Comparison of ENCODE assay signal across 20 cellular contexts in the genomic region with DNA sequence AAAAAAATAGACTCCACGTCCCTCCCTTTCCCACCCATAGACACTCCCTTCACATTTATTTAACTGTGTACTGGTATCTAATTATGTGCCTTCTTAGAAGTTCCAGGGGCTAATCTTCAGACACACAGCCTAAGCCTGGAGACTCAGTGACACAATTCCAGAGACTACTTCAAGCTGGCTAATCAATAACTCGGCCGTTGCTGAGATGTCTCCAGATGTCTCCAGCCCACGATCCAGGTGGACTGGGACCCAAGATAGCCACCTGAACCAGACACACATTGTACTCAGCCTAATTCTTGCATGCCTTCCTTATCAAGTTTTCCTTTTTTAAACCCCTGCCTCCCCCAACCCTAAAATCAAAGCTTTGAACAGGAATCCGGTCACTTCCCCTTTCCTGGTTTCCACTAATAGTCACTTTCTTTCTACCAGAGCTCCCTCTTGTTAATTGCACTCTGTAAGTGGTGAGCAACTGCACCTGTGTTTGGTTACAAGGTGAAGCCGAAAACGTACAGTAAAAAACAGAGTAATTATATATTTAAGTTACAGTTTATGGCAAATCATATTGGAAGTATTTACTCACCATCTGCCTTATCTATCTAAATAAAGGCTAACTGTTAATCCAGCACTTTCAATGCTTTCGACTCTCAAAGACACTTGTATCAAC. TPM values are rescaled to one million over a fixed set of nuclear protein-coding genes. Genes with fewer than 3 reads are reported as not detected.
DNase-seq lines count a peak whose midpoint lies in the region; ATAC-seq and TF ChIP-seq lines count a peak whose summit lies in the region.
"Had no signal": no experiment of that assay in that cellular context is flagged by ENCODE, and none has a peak within 500 bp of the region (broad histone marks: within the 10 kb centered on the region; RNA-seq: fewer than 3 reads in every experiment).

No MANE protein-coding gene starts in this region.

- CTCF ChIA-PET in Caco-2 (lab: Charles Lee), result no interaction called here
- CTCF ChIA-PET in OCI-LY7 (lab: Charles Lee; ENCODE audit: unreplicated experiment), result no interaction called here

- intact Hi-C loops in Caco-2 (cut with micrococcal nuclease; ENCODE audit: unreplicated experiment) (loop anchor here (1.0 kb wide), 1 partner anchor 48 kb away; no protein-coding TSS in a partner anchor), OCI-LY7 (cut with micrococcal nuclease; ENCODE audit: unreplicated experiment) (no loop called here), lower leg skin (cut with DNase I; ENCODE audit: low total_unique reads) (no loop called here)

- no peaks in the 10 kb centered on the region for H3K36me3 Mint-ChIP-seq in Caco-2 (ENCODE audit: insufficient read depth, unreplicated experiment)

- H3K4me3 Mint-ChIP-seq in Caco-2 (ENCODE audit: unreplicated experiment), result peak overlapping the region; percentile 60

- ATAC-seq in GM18502 (IDR thresholded peaks at IDR 0.05; ENCODE audit: poor library complexity, unreplicated experiment), result no peak
- ATAC-seq: HepG2, Panc1 had no signal

- H3K79me2 ChIP-seq in OCI-LY7 (ENCODE audit: insufficient read depth, low read depth, low read length), result no peaks in the 10 kb centered on the region

- no peak for TF ChIP-seq POLR2A in lower leg skin (IDR thresholded peaks at IDR 0.05)

- DNase-seq in Caco-2 (peak; percentile 77 to 82), NCI-H1417 (lab: John Stamatoyannopoulos, UW) (peak in 2 of 3 experiments; percentile 58 to 85), OCI-LY7 (ENCODE audit: low spot score) (no peak), mucosa of gallbladder (ENCODE audit: low spot score) (peak; percentile 44), NCI-H2107 treated with DMSO at 0.1 percent for 48 hours (lab: John Stamatoyannopoulos, UW; ENCODE audit: unreplicated experiment) (no peak), lower leg skin (ENCODE audit: low spot score in 2 of 2) (no peak)
- DNase-seq: COR-L47, DMS153, H7, KG1, NCI-H1092, NCI-H2029 treated with DMSO at 0.1 percent for 48 hours, NCI-H2227 treated with DMSO at 0.1 percent for 48 hours, NCI-H524, SW 1271 had no signal

- H3K9me2 ChIP-seq in OCI-LY7 (ENCODE audit: insufficient read depth, low read length), result no peaks in the 10 kb centered on the region

- H3K27ac Mint-ChIP-seq in Caco-2 (ENCODE audit: unreplicated experiment), result peak overlapping the region; percentile 75

- no peaks in the 10 kb centered on the region for H4K20me1 ChIP-seq in OCI-LY7 (ENCODE audit: insufficient read depth, low read length)

- peaks cover 23% of the 10 kb centered on the region for H3K9me3 Mint-ChIP-seq in Caco-2 (ENCODE audit: unreplicated experiment)

- BruUV-seq in Caco-2 (replicated peaks; lab: Mats Ljungman, UMichigan) (TSS peak; percentile 77), OCI-LY7 (replicated peaks; lab: Mats Ljungman, UMichigan) (no TSS peak)

- POLR2A ChIA-PET in Caco-2 (lab: Charles Lee) (interaction anchor here (0.5 kb wide), 1 partner anchor 12 kb away, joined by 6 read pairs; no protein-coding TSS in a partner anchor), OCI-LY7 (lab: Charles Lee) (interaction anchor here (1.0 kb wide), 1 partner anchor 41 kb away, joined by 3 read pairs; no protein-coding TSS in a partner anchor)

- H3K4me1 ChIP-seq in Caco-2 (peaks cover 16% of the 10 kb centered on the region), OCI-LY7 (ENCODE audit: insufficient read depth, low read length, poor library complexity, severe bottlenecking) (peaks cover 11% of the 10 kb centered on the region)

- H3K27ac ChIP-seq in OCI-LY7 (ENCODE audit: low read depth, low read length, poor library complexity, severe bottlenecking), result no peak overlapping the region

- peak overlapping the region; percentile 6; the same call in 1 of the 2 replicates for H3K4me3 ChIP-seq in Caco-2 (ENCODE audit: low read depth, low read length)
- no peak overlapping the region for H3K4me3 ChIP-seq in OCI-LY7 (ENCODE audit: low read depth, low read length, poor library complexity, severe bottlenecking)
- H3K4me3 ChIP-seq in lower leg skin (ENCODE audit: low read depth, poor library complexity, severe bottlenecking), result no peak overlapping the region

- no peaks in the 10 kb centered on the region for H3K27me3 ChIP-seq in Caco-2 (replicated peaks; ENCODE audit: control insufficient read depth, insufficient read depth, low read length)

- H3K27me3 Mint-ChIP-seq in Caco-2 (ENCODE audit: insufficient read depth, unreplicated experiment), result no peaks in the 10 kb centered on the region

- H3K36me3 ChIP-seq in Caco-2 (ENCODE audit: control insufficient read depth, insufficient read depth, low read length) (no peaks in the 10 kb centered on the region), OCI-LY7 (ENCODE audit: insufficient read depth, low read length) (no peaks in the 10 kb centered on the region)

- TF ChIP-seq CTCF in Caco-2 (IDR thresholded peaks at IDR 0.05; ENCODE audit: insufficient read depth in 1 of 2, low read depth in 1 of 2, low read length in 1 of 2, severe bottlenecking in 1 of 2, unreplicated experiment in 1 of 2) (no peak), OCI-LY7 (conservative IDR thresholded peaks at IDR 0.05; ENCODE audit: low read length) (no peak), lower leg skin (IDR thresholded peaks at IDR 0.05) (no peak)

- no peak overlapping the region for H2AFZ ChIP-seq in OCI-LY7 (ENCODE audit: low read length)

- WGBS in lower leg skin, 2 donors, result 79 to 80% methylated on average over 8 of the region's 8 CpGs

- peaks cover 11% of the 10 kb centered on the region for H3K4me1 Mint-ChIP-seq in Caco-2 (ENCODE audit: low read depth, unreplicated experiment)

- H3K9me3 ChIP-seq in Caco-2 (peaks cover 6% of the 10 kb centered on the region), OCI-LY7 (ENCODE audit: low read length) (no peaks in the 10 kb centered on the region)

- peak overlapping the region; percentile 17; the same call in 1 of the 2 replicates for H3K4me2 ChIP-seq in OCI-LY7 (ENCODE audit: low read length)

RNA-seq across cellular contexts. Expression of a gene that starts 39.8 kb away (rescaled TPM):
- total RNA-seq in Caco-2 (2022) (0.16 and 0.41 TPM in 2 replicates), OCI-LY7 (2022) (not detected in 2 replicates), mucosa of gallbladder (2.8 TPM), lower leg skin (1 to 10 TPM in 1 of 4 donors, under 1 TPM in 2, not detected in 1; 0.65 to 2.8 (median 0.88) TPM)
- total RNA-seq in OCI-LY7 (2014; rRNA removed; shearing (Covaris generic)), result not detected in 2 replicates
- total RNA-seq: H7, HepG2, MCF 10A, SK-MEL-5 had no signal

Comparison
In these comparisons a context has a peak if more than half of its experiments do, and no peak if none do; other contexts are left out.
1. DNase-seq: peak in Caco-2 (2 of 2), NCI-H1417 (2 of 3) and mucosa of gallbladder (single experiment); none in OCI-LY7 (single experiment), NCI-H2107 treated with DMSO at 0.1 percent for 48 hours (single experiment) and lower leg skin (0 of 2).